Comparison of ENCODE assay signal across 29 cellular contexts in the genomic region with DNA sequence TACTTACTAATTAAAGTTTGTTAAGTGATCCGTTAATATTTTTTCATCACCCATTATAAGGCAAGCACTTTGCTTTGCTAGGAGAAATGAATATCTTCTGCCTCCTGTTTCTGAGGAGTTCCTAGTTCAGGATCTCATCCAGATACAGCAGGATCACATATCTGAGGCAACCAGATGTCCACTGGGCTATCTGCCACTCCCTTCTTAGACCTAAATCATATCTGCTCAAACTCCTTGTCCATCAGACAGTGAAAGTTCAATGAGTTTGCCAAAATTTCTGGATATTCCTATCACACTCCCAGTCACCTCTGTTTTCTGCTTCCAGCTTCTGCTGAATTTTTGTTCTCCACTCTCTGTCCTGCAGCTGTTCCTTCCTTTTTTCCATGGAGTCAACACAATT. TPM values are rescaled to one million over a fixed set of nuclear protein-coding genes. Genes with fewer than 3 reads are reported as not detected.
"Had no signal": no experiment of that assay in that cellular context is flagged by ENCODE, and none has a peak within 500 bp of the region (broad histone marks: within the 10 kb centered on the region; RNA-seq: fewer than 3 reads in every experiment).

No MANE protein-coding gene starts in this region.

- H3K9me3 ChIP-seq: ascending aorta, Peyer's patch had no signal

- H3K36me3 ChIP-seq: ascending aorta, cardiac muscle cell, Peyer's patch, WERI-Rb-1 had no signal

- H3K4me1 ChIP-seq: ascending aorta had no signal

- DNase-seq: activated CD4-positive, alpha-beta T cell treated with anti-CD3 and anti-CD28 coated beads for 1 hour; activated CD4-positive, alpha-beta T cell treated with anti-CD3 and anti-CD28 coated beads, Interleukin-2, amount 10 ng/mL, durations not matched to agents 24 days and 14 days; activated CD4-positive, alpha-beta T cell treated with anti-CD3 and anti-CD28 coated beads, Interleukin-2, amount 50 U/mL, for 4 hours; activated CD4-positive, CD25-positive, alpha-beta regulatory T cell; activated CD8-positive, alpha-beta T cell treated with anti-CD3 and anti-CD28 coated beads for 36 hours; activated effector memory CD4-positive, alpha-beta T cell treated with anti-CD3 and anti-CD28 coated beads, Interleukin-2, amount 50 U/mL, for 16 hours; activated naive CD4-positive, alpha-beta T cell treated with Interleukin-2 at 50 U/mL for 16 hours; activated naive CD8-positive, alpha-beta T cell treated with anti-CD3 and anti-CD28 coated beads, Interleukin-2, amount 10 ng/mL, durations not matched to agents 7 days and 5 days; activated T-cell treated with anti-CD3 and anti-CD28 coated beads, Interleukin-2, amount 50 U/mL, for 1 hour; activated T-cell treated with anti-CD3 and anti-CD28 coated beads, Interleukin-2, amount 50 U/mL, for 72 hours; amygdala; Karpas-422; KBM-7; NCI-H1105; NCI-H1417 treated with DMSO at 0.1 percent for 48 hours; NCI-H187 treated with DMSO at 0.1 percent for 48 hours; NCI-H2081; NCI-H226; NCI-H524 treated with DMSO at 0.1 percent for 48 hours; PC-3; Peyer's patch; RPMI8226; T1000; WERI-Rb-1 had no signal

- H3K27ac ChIP-seq: ascending aorta, cardiac muscle cell, Peyer's patch, WERI-Rb-1 had no signal

- ATAC-seq: activated CD8-positive, alpha-beta T cell treated with anti-CD3 and anti-CD28 coated beads for 36 hours; activated T-cell treated with anti-CD3 and anti-CD28 coated beads, Interleukin-2, amount 50 U/mL, for 72 hours; activated T-helper 17 cell treated with anti-CD3 and anti-CD28 coated beads, Interleukin-2, amount 50 U/mL, for 72 hours; PC-3 had no signal

- H3K27me3 ChIP-seq: ascending aorta, cardiac muscle cell, Peyer's patch had no signal

- H3K4me3 ChIP-seq: ascending aorta, cardiac muscle cell, Peyer's patch had no signal

- FAIRE-seq: TTC549 had no signal

RNA-seq across cellular contexts. Expression of a gene that starts 54.2 kb away (rescaled TPM):
- total RNA-seq: T-helper 2 cell treated with Interferon-gamma antibody and Interleukin-4, amounts not matched to agents 100 ng/mL and 5 ng/mL, for 36 hours had no signal
